ENCODE assay signal across 2 cellular contexts in the genomic region with DNA sequence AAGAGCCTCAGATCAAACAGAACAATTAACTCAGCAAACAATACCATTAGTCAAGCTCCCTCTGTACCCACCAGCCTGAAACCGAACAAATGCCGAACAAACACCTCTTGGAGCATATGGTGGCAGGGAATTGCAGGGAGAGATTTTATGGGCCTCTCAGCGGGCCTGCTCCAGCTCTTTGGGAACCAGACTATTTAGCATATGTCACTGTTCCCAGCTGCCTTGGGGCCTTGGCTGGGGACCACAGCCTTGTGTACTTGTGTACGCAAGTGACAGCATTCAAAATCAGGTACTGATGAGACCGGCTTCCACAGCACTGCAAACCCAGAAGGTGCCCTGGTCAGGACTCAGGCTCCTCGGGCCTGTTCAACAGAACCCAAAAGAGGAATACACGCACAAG.
TF ChIP-seq lines count a peak whose summit lies in the region.

No MANE protein-coding gene starts in this region.

TF ChIP-seq in GM23338, 12 proteins besides CTCF, POLR2A, EP300 and RAD21 (continued from another document):
- TF ChIP-seq, protein P1, sequence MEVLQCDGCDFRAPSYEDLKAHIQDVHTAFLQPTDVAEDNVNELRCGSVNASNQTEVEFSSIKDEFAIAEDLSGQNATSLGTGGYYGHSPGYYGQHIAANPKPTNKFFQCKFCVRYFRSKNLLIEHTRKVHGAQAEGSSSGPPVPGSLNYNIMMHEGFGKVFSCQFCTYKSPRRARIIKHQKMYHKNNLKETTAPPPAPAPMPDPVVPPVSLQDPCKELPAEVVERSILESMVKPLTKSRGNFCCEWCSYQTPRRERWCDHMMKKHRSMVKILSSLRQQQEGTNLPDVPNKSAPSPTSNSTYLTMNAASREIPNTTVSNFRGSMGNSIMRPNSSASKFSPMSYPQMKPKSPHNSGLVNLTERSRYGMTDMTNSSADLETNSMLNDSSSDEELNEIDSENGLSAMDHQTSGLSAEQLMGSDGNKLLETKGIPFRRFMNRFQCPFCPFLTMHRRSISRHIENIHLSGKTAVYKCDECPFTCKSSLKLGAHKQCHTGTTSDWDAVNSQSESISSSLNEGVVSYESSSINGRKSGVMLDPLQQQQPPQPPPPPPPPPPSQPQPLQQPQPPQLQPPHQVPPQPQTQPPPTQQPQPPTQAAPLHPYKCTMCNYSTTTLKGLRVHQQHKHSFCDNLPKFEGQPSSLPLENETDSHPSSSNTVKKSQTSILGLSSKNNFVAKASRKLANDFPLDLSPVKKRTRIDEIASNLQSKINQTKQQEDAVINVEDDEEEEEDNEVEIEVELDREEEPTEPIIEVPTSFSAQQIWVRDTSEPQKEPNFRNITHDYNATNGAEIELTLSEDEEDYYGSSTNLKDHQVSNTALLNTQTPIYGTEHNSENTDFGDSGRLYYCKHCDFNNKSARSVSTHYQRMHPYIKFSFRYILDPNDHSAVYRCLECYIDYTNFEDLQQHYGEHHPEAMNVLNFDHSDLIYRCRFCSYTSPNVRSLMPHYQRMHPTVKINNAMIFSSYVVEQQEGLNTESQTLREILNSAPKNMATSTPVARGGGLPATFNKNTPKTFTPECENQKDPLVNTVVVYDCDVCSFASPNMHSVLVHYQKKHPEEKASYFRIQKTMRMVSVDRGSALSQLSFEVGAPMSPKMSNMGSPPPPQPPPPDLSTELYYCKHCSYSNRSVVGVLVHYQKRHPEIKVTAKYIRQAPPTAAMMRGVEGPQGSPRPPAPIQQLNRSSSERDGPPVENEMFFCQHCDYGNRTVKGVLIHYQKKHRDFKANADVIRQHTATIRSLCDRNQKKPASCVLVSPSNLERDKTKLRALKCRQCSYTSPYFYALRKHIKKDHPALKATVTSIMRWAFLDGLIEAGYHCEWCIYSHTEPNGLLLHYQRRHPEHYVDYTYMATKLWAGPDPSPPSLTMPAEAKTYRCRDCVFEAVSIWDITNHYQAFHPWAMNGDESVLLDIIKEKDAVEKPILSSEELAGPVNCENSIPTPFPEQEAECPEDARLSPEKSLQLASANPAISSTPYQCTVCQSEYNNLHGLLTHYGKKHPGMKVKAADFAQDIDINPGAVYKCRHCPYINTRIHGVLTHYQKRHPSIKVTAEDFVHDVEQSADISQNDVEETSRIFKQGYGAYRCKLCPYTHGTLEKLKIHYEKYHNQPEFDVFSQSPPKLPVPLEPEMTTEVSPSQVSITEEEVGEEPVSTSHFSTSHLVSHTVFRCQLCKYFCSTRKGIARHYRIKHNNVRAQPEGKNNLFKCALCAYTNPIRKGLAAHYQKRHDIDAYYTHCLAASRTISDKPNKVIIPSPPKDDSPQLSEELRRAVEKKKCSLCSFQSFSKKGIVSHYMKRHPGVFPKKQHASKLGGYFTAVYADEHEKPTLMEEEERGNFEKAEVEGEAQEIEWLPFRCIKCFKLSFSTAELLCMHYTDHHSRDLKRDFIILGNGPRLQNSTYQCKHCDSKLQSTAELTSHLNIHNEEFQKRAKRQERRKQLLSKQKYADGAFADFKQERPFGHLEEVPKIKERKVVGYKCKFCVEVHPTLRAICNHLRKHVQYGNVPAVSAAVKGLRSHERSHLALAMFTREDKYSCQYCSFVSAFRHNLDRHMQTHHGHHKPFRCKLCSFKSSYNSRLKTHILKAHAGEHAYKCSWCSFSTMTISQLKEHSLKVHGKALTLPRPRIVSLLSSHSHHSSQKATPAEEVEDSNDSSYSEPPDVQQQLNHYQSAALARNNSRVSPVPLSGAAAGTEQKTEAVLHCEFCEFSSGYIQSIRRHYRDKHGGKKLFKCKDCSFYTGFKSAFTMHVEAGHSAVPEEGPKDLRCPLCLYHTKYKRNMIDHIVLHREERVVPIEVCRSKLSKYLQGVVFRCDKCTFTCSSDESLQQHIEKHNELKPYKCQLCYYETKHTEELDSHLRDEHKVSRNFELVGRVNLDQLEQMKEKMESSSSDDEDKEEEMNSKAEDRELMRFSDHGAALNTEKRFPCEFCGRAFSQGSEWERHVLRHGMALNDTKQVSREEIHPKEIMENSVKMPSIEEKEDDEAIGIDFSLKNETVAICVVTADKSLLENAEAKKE (CRISPR knock-in tag; IDR thresholded peaks at IDR 0.05): no peak
- TF ChIP-seq POLR2AphosphoS5 (IDR thresholded peaks at IDR 0.05; ENCODE audit: low read depth): no peak
- no peak for TF ChIP-seq ZNF331 (CRISPR knock-in tag; IDR thresholded peaks at IDR 0.05; ENCODE audit: low read depth)
- TF ChIP-seq JUNB (IDR thresholded peaks at IDR 0.05; ENCODE audit: unreplicated experiment): no peak
- no peak for TF ChIP-seq CREB1 (CRISPR knock-in tag; IDR thresholded peaks at IDR 0.05; ENCODE audit: low read depth)
- TF ChIP-seq, protein P2, sequence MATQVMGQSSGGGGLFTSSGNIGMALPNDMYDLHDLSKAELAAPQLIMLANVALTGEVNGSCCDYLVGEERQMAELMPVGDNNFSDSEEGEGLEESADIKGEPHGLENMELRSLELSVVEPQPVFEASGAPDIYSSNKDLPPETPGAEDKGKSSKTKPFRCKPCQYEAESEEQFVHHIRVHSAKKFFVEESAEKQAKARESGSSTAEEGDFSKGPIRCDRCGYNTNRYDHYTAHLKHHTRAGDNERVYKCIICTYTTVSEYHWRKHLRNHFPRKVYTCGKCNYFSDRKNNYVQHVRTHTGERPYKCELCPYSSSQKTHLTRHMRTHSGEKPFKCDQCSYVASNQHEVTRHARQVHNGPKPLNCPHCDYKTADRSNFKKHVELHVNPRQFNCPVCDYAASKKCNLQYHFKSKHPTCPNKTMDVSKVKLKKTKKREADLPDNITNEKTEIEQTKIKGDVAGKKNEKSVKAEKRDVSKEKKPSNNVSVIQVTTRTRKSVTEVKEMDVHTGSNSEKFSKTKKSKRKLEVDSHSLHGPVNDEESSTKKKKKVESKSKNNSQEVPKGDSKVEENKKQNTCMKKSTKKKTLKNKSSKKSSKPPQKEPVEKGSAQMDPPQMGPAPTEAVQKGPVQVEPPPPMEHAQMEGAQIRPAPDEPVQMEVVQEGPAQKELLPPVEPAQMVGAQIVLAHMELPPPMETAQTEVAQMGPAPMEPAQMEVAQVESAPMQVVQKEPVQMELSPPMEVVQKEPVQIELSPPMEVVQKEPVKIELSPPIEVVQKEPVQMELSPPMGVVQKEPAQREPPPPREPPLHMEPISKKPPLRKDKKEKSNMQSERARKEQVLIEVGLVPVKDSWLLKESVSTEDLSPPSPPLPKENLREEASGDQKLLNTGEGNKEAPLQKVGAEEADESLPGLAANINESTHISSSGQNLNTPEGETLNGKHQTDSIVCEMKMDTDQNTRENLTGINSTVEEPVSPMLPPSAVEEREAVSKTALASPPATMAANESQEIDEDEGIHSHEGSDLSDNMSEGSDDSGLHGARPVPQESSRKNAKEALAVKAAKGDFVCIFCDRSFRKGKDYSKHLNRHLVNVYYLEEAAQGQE (IDR thresholded peaks at IDR 0.05; ENCODE audit: unreplicated experiment): no peak

TF ChIP-seq in HepG2, 621 proteins besides CTCF, POLR2A, EP300 and RAD21 (continued from another document):
- TF ChIP-seq, protein P3, sequence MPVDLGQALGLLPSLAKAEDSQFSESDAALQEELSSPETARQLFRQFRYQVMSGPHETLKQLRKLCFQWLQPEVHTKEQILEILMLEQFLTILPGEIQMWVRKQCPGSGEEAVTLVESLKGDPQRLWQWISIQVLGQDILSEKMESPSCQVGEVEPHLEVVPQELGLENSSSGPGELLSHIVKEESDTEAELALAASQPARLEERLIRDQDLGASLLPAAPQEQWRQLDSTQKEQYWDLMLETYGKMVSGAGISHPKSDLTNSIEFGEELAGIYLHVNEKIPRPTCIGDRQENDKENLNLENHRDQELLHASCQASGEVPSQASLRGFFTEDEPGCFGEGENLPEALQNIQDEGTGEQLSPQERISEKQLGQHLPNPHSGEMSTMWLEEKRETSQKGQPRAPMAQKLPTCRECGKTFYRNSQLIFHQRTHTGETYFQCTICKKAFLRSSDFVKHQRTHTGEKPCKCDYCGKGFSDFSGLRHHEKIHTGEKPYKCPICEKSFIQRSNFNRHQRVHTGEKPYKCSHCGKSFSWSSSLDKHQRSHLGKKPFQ (CRISPR knock-in tag; IDR thresholded peaks at IDR 0.05; ENCODE audit: insufficient replicate concordance): no peak
- TF ChIP-seq ZNF296 (CRISPR knock-in tag; conservative IDR thresholded peaks at IDR 0.05) (no peak), NFIB (CRISPR knock-in tag; IDR thresholded peaks at IDR 0.05; ENCODE audit: borderline replicate concordance) (no peak), ATRX (CRISPR knock-in tag; IDR thresholded peaks at IDR 0.05; ENCODE audit: borderline replicate concordance) (no peak), HMG20A (CRISPR knock-in tag; IDR thresholded peaks at IDR 0.05; ENCODE audit: borderline replicate concordance) (no peak), ZNF549 (CRISPR knock-in tag; IDR thresholded peaks at IDR 0.05) (no peak), ZNF33A (CRISPR knock-in tag; IDR thresholded peaks at IDR 0.05; ENCODE audit: borderline replicate concordance) (no peak)
